Comparison of ENCODE assay signal across 8 cellular contexts in genomic region chr1:65148548-65149390, GRCh38. TPM values are rescaled to one million over a fixed set of nuclear protein-coding genes. Genes with fewer than 3 reads are reported as not detected.
DNase-seq lines count a peak whose midpoint lies in the region; ATAC-seq, FAIRE-seq and TF ChIP-seq lines count a peak whose summit lies in the region.

No MANE protein-coding gene starts in this region.

- peak; percentile 52 for ATAC-seq in HG02870 (IDR thresholded peaks at IDR 0.05; ENCODE audit: unreplicated experiment)
- ATAC-seq in upper lobe of left lung (ENCODE audit: low FRiP score in 2 of 2): peak; percentile 35 to 75

- peak overlapping the region; percentile 49 for H3K27ac ChIP-seq in ACC112 (ENCODE audit: low read depth, low read length)
- no peak overlapping the region for H3K27ac ChIP-seq in neural cell (ENCODE audit: low read length)
- H3K27ac ChIP-seq in upper lobe of left lung: peak overlapping the region in 3 of 4 donors; percentile 4 to 63 (median 44)

- H3K4me2 ChIP-seq in neural cell (ENCODE audit: low read length): peak overlapping the region; percentile 8

- H3K4me1 ChIP-seq in ACC112 (ENCODE audit: control insufficient read depth, insufficient read depth, low read length, unreplicated experiment) (peaks cover 10% of the 10 kb centered on the region), upper lobe of left lung (peaks cover 14 to 26% (median 20%) of the 10 kb centered on the region in 4 donors)

- no peaks in the 10 kb centered on the region for H3K27me3 ChIP-seq in ACC112 (ENCODE audit: insufficient read depth, low read length)
- H3K27me3 ChIP-seq in neural cell (ENCODE audit: insufficient read depth, low read depth, low read length): peaks cover 52% of the 10 kb centered on the region
- peaks cover 0 to 12% (median 0%) of the 10 kb centered on the region in 4 donors for H3K27me3 ChIP-seq in upper lobe of left lung

- H3K9ac ChIP-seq in neural cell (ENCODE audit: low read length): peak overlapping the region; percentile 39

- peak; percentile 43; the same call in 1 of the 2 replicates for TF ChIP-seq POLR2A in GM12892 (IDR thresholded peaks at IDR 0.05; ENCODE audit: low read depth, low read length)
- TF ChIP-seq POLR2A in upper lobe of left lung (IDR thresholded peaks at IDR 0.05): no peak

- no peaks in the 10 kb centered on the region for H3K9me3 ChIP-seq in neural cell (ENCODE audit: low read length)
- no peaks in the 10 kb centered on the region for H3K9me3 ChIP-seq in upper lobe of left lung

- FAIRE-seq in GM12892 (lab: Jason Lieb, UNC): peak; percentile 89

- H3K36me3 ChIP-seq in ACC112 (ENCODE audit: insufficient read depth, low read length): no peaks in the 10 kb centered on the region
- no peaks in the 10 kb centered on the region for H3K36me3 ChIP-seq in neural cell (ENCODE audit: insufficient read depth, low read length)
- no peaks in the 10 kb centered on the region for H3K36me3 ChIP-seq in upper lobe of left lung

- TF ChIP-seq RAD21 in neural cell (conservative IDR thresholded peaks at IDR 0.05): no peak

- no peaks in the 10 kb centered on the region for H3F3A ChIP-seq in neural cell (ENCODE audit: insufficient read depth, low read length, poor library complexity, severe bottlenecking)

- H2AFZ ChIP-seq in ACC112 (ENCODE audit: low read length, unreplicated experiment) (peak overlapping the region; percentile 27), neural cell (ENCODE audit: low read depth, low read length) (no peak overlapping the region)

- peak; percentile 53 for DNase-seq in GM12892 (ENCODE audit: insufficient read length)
- peak; percentile 40 for DNase-seq in NCI-H2171 (lab: John Stamatoyannopoulos, UW)
- DNase-seq in activated T-cell treated with anti-CD3 and anti-CD28 coated beads for 4 hours: peak; percentile 17
- peak; percentile 34 for DNase-seq in fibroblast of the aortic adventitia (ENCODE audit: low read depth)
- peak; percentile 23 to 89 for DNase-seq in upper lobe of left lung

- H3K79me2 ChIP-seq in ACC112 (ENCODE audit: control insufficient read depth, insufficient read depth, low read length, unreplicated experiment): peaks cover 61% of the 10 kb centered on the region
- H3K79me2 ChIP-seq in neural cell (replicated peaks; ENCODE audit: insufficient read depth, low read length): no peaks in the 10 kb centered on the region

- no peaks in the 10 kb centered on the region for H3K9me2 ChIP-seq in neural cell (ENCODE audit: insufficient read depth, low read length)

- no peaks in the 10 kb centered on the region for H4K20me1 ChIP-seq in neural cell (ENCODE audit: insufficient read depth)

- WGBS in upper lobe of left lung, 2 donors: 1 to 3% methylated on average over 12 to 37 of the region's 75 CpGs

- no peak for TF ChIP-seq EP300 in neural cell (conservative IDR thresholded peaks at IDR 0.05; ENCODE audit: poor library complexity, severe bottlenecking)
- TF ChIP-seq EP300 in upper lobe of left lung (IDR thresholded peaks at IDR 0.05): no peak

- H3K4me3 ChIP-seq in ACC112 (ENCODE audit: low read depth, low read length) (peak overlapping the region; percentile 91), fibroblast of the aortic adventitia (ENCODE audit: low read depth, low read length) (peak overlapping the region; percentile 64), neural cell (ENCODE audit: low read length) (peak overlapping the region; percentile 86), upper lobe of left lung (peak overlapping the region; percentile 58 to 76 (median 71))

- no peak for TF ChIP-seq CTCF in fibroblast of the aortic adventitia (IDR thresholded peaks at IDR 0.05; ENCODE audit: insufficient read depth, low read length)
- no peak for TF ChIP-seq CTCF in neural cell (IDR thresholded peaks at IDR 0.05; ENCODE audit: poor library complexity, severe bottlenecking)
- TF ChIP-seq CTCF in upper lobe of left lung (IDR thresholded peaks at IDR 0.05): no peak

TF ChIP-seq in neural cell, 6 proteins besides CTCF, POLR2A, EP300 and RAD21:
- TF ChIP-seq REST (IDR thresholded peaks at IDR 0.05; ENCODE audit: borderline replicate concordance) (no peak), SMC3 (conservative IDR thresholded peaks at IDR 0.05; ENCODE audit: poor library complexity) (no peak), TAF1 (IDR thresholded peaks at IDR 0.05; ENCODE audit: low read depth) (no peak), EZH2 (IDR thresholded peaks at IDR 0.05; ENCODE audit: borderline replicate concordance, insufficient read depth, low read length, poor library complexity, severe bottlenecking) (no peak), MXI1 (conservative IDR thresholded peaks at IDR 0.05; ENCODE audit: poor library complexity, severe bottlenecking) (no peak), POLR2AphosphoS5 (IDR thresholded peaks at IDR 0.05) (no peak)

RNA-seq across cellular contexts. Expression of gene AK4, which starts 0.8 kb away (rescaled TPM):
- polyA plus RNA-seq in GM12892 (2012; ENCODE audit: missing spikeins): 157 TPM
- total RNA-seq in fibroblast of the aortic adventitia (ENCODE audit: low replicate concordance) (10.6 and 20.0 TPM in 2 replicates), upper lobe of left lung (1 to 10 TPM in 4 of 6 donors, under 1 TPM in 2; 0.44 to 7.0 (median 3.6) TPM)
- polyA plus RNA-seq in neural cell: 1.8 and 1.9 TPM in 2 replicates
- 1.2 and 2.7 TPM in 2 replicates for polyA minus RNA-seq in neural cell
